9 cellular contexts compared by ENCODE assay signal in the genomic region with DNA sequence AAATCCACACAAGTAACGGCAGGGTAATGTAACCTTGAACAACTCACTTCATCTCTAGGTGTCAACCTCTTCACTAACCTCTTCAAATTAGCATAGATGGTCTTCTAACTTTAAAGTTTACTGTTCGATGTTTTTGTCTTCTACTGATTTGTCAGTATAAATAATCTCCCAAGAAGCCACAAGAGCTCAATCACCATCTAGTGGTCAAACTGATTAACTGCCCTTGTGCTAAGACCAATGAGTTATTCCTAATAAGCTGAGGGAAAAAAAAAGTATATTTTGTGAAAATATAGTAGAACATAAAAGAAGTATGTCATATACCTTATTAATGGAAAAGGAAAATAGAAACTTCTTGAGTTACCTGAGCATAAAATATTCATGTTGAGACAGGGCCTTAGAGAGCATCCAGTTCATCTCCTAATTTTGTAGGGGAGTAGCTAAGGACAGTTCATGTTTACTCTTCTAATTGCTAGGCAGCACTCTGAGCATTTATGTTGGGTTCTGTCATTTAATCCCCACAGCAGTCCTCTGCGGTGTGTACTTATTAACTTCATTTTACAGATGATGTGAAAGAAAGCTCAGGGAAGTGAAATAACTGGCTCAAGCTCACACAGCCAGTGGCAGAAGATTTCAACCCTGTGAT.
DNase-seq lines count a peak whose midpoint lies in the region; ATAC-seq and TF ChIP-seq lines count a peak whose summit lies in the region.
"Had no signal": no experiment of that assay in that cellular context is flagged by ENCODE, and none has a peak within 500 bp of the region (broad histone marks: within the 10 kb centered on the region; RNA-seq: fewer than 3 reads in every experiment).

No MANE protein-coding gene starts in this region.

- peak; percentile 57 for ATAC-seq in GM18873 (IDR thresholded peaks at IDR 0.05; ENCODE audit: low FRiP score, unreplicated experiment)
- no peak for ATAC-seq in left colon

- no peaks in the 10 kb centered on the region for H3K27me3 Mint-ChIP-seq in CD4-positive, alpha-beta memory T cell
- peaks cover 2% of the 10 kb centered on the region for H3K27me3 Mint-ChIP-seq in neural progenitor cell (ENCODE audit: insufficient read depth, low read depth)

- DNase-seq in CD4-positive, alpha-beta memory T cell: peak in 4 of 5 donors; percentile 18 to 35 (median 29)
- DNase-seq in HPDE6-E6E7 (ENCODE audit: extremely low spot score) (peak; percentile 39), RWPE1 (ENCODE audit: low spot score) (peak; percentile 64), fibroblast of gingiva (ENCODE audit: low read depth) (peak; percentile 69), neural progenitor cell (ENCODE audit: low spot score) (peak; percentile 42), left colon (no peak)
- no peak for DNase-seq in stimulated activated CD4-positive, alpha-beta T cell treated with anti-CD3 and anti-CD28 coated beads, Interleukin-2, amount 100 ng/mL, for 24 hours

- H3K9me3 ChIP-seq in CD4-positive, alpha-beta memory T cell (ENCODE audit: control insufficient read depth in 1 of 2, low read length in 2 of 2): no peaks in the 10 kb centered on the region
- no peaks in the 10 kb centered on the region for H3K9me3 ChIP-seq in neural progenitor cell (ENCODE audit: low read depth)
- H3K9me3 ChIP-seq: SJCRH30 had no signal

- peaks cover 74% of the 10 kb centered on the region for H3K36me3 ChIP-seq in CD4-positive, alpha-beta memory T cell (ENCODE audit: insufficient read depth, low read length)
- no peaks in the 10 kb centered on the region for H3K36me3 ChIP-seq in neural progenitor cell
- H3K36me3 ChIP-seq: SJCRH30 had no signal

- H3K4me2 ChIP-seq in neural progenitor cell: no peak overlapping the region

- no peaks in the 10 kb centered on the region for H3K4me1 ChIP-seq in CD4-positive, alpha-beta memory T cell (ENCODE audit: insufficient read depth, low read length)
- H3K4me1 ChIP-seq in neural progenitor cell: no peaks in the 10 kb centered on the region
- H3K4me1 ChIP-seq: SJCRH30 had no signal

- H3K4me3 Mint-ChIP-seq in CD4-positive, alpha-beta memory T cell: no peak overlapping the region
- H3K4me3 Mint-ChIP-seq in neural progenitor cell: no peak overlapping the region

- H3K79me2 ChIP-seq in neural progenitor cell (ENCODE audit: low read depth): no peaks in the 10 kb centered on the region

- H3K27ac ChIP-seq in CD4-positive, alpha-beta memory T cell (ENCODE audit: low read depth, low read length): no peak overlapping the region
- H3K27ac ChIP-seq in RWPE1 (no peak overlapping the region), neural progenitor cell (no peak overlapping the region)
- H3K27ac ChIP-seq: SJCRH30 had no signal

- H3K4me1 Mint-ChIP-seq in CD4-positive, alpha-beta memory T cell: peaks cover 0 to 2% (median 0%) of the 10 kb centered on the region in 4 donors
- no peaks in the 10 kb centered on the region for H3K4me1 Mint-ChIP-seq in neural progenitor cell

- H3F3A ChIP-seq in neural progenitor cell (ENCODE audit: low read depth): no peaks in the 10 kb centered on the region

- no peak overlapping the region for H3K9ac ChIP-seq in neural progenitor cell

- no peaks in the 10 kb centered on the region for H3K9me3 Mint-ChIP-seq in CD4-positive, alpha-beta memory T cell
- H3K9me3 Mint-ChIP-seq in neural progenitor cell: no peaks in the 10 kb centered on the region

- H2AFZ ChIP-seq in neural progenitor cell (replicated peaks): peak overlapping the region; percentile 83

- H4K20me1 ChIP-seq in neural progenitor cell (ENCODE audit: low read depth): no peaks in the 10 kb centered on the region

- intact Hi-C loops in CD4-positive, alpha-beta memory T cell (cut with micrococcal nuclease): loop anchor here (1.0 kb wide), 2 partner anchors 359 to 434 kb away; no protein-coding TSS in a partner anchor
- intact Hi-C loops in left colon (cut with DNase I, micrococcal nuclease): loop anchor here in 1 of 2 donors (10.0 kb wide), 1 partner anchor 360 kb away; no protein-coding TSS in a partner anchor

- CTCF ChIA-PET in CD4-positive, alpha-beta memory T cell (lab: Charles Lee; ENCODE audit: partially characterized antibody): interaction anchor here (0.7 to 3.4 kb wide), 16 partner anchors 9 to 683 kb away, joined by 3 to 54 read pairs (median 5); no protein-coding TSS in a partner anchor
- CTCF ChIA-PET in RWPE1 (lab: Yijun Ruan, JAX): interaction anchor here (0.5 to 1.7 kb wide), 17 partner anchors 11 to 470 kb away, joined by 3 to 8 read pairs (median 3); no protein-coding TSS in a partner anchor

- peak overlapping the region in 4 of 7 donors; percentile 22 to 67 (median 52) for H3K27ac Mint-ChIP-seq in CD4-positive, alpha-beta memory T cell
- H3K27ac Mint-ChIP-seq in neural progenitor cell: no peak overlapping the region

- H3K36me3 Mint-ChIP-seq in CD4-positive, alpha-beta memory T cell: peaks cover 68 to 97% of the 10 kb centered on the region in 2 donors
- no peaks in the 10 kb centered on the region for H3K36me3 Mint-ChIP-seq in neural progenitor cell

- H3K27me3 ChIP-seq in CD4-positive, alpha-beta memory T cell (ENCODE audit: insufficient read depth, low read length): no peaks in the 10 kb centered on the region
- H3K27me3 ChIP-seq in neural progenitor cell: no peaks in the 10 kb centered on the region
- H3K27me3 ChIP-seq: SJCRH30 had no signal

- no peak overlapping the region for H3K4me3 ChIP-seq in CD4-positive, alpha-beta memory T cell (ENCODE audit: low read length in 2 of 2)
- H3K4me3 ChIP-seq in neural progenitor cell: no peak overlapping the region
- H3K4me3 ChIP-seq: SJCRH30 had no signal

- peak; percentile 90 for TF ChIP-seq CTCF in RWPE1 (conservative IDR thresholded peaks at IDR 0.05; ENCODE audit: low read depth)
- peak; percentile 83 for TF ChIP-seq CTCF in neural progenitor cell (IDR thresholded peaks at IDR 0.05)

- POLR2A ChIA-PET in CD4-positive, alpha-beta memory T cell (lab: Charles Lee; ENCODE audit: partially characterized antibody): interaction anchor here (0.7 to 0.9 kb wide), 2 partner anchors 434 to 436 kb away, joined by 3 to 4 read pairs; no protein-coding TSS in a partner anchor
- POLR2A ChIA-PET in RWPE1 (lab: Yijun Ruan, JAX; ENCODE audit: low non-redundant PET): interaction anchor here (0.6 kb wide), 1 partner anchor 278 kb away, joined by 3 read pairs; no protein-coding TSS in a partner anchor

Comparison
In these comparisons a context has a peak if more than half of its experiments do, and no peak if none do; other contexts are left out.
1. DNase-seq: peak in CD4-positive, alpha-beta memory T cell (4 of 5), HPDE6-E6E7 (single experiment), RWPE1 (single experiment), fibroblast of gingiva (single experiment) and neural progenitor cell (single experiment); none in stimulated activated CD4-positive, alpha-beta T cell treated with anti-CD3 and anti-CD28 coated beads, Interleukin-2, amount 100 ng/mL, for 24 hours (0 of 2) and left colon (0 of 2).